Comparison of ENCODE assay signal across 14 cellular contexts in genomic region chr2:114426111-114426510, GRCh38.
DNase-seq lines count a peak whose midpoint lies in the region; ATAC-seq lines count a peak whose summit lies in the region.
"Had no signal": no experiment of that assay in that cellular context is flagged by ENCODE, and none has a peak within 500 bp of the region (broad histone marks: within the 10 kb centered on the region; RNA-seq: fewer than 3 reads in every experiment).

No MANE protein-coding gene starts in this region.

- ATAC-seq in GM21619 (IDR thresholded peaks at IDR 0.05; ENCODE audit: unreplicated experiment): no peak
- no peak for ATAC-seq in HG02610 (IDR thresholded peaks at IDR 0.05; ENCODE audit: unreplicated experiment)
- ATAC-seq: CD8-positive, alpha-beta T cell had no signal

- DNase-seq in NCI-H446 (lab: John Stamatoyannopoulos, UW): peak; percentile 6 to 19
- no peak for DNase-seq in NCI-H446 treated with DMSO at 0.1 percent for 48 hours (lab: John Stamatoyannopoulos, UW)
- peak; percentile 10 for DNase-seq in cerebellar cortex (ENCODE audit: low spot score)
- DNase-seq in pons (ENCODE audit: low spot score): peak; percentile 23
- no peak for DNase-seq in iPS-NIHi7 (ENCODE audit: extremely low spot score)
- DNase-seq: 8988T; CD8-positive, alpha-beta T cell; NCI-H187; NCI-H2107; NCI-H524; NCI-H774; OCI-M1 had no signal

Comparison
In these comparisons a context has a peak if more than half of its experiments do, and no peak if none do; other contexts are left out.
1. DNase-seq: peak in NCI-H446 (2 of 2), cerebellar cortex (single experiment) and pons (single experiment); none in NCI-H446 treated with DMSO at 0.1 percent for 48 hours (single experiment) and iPS-NIHi7 (single experiment).